In the genomic region with DNA sequence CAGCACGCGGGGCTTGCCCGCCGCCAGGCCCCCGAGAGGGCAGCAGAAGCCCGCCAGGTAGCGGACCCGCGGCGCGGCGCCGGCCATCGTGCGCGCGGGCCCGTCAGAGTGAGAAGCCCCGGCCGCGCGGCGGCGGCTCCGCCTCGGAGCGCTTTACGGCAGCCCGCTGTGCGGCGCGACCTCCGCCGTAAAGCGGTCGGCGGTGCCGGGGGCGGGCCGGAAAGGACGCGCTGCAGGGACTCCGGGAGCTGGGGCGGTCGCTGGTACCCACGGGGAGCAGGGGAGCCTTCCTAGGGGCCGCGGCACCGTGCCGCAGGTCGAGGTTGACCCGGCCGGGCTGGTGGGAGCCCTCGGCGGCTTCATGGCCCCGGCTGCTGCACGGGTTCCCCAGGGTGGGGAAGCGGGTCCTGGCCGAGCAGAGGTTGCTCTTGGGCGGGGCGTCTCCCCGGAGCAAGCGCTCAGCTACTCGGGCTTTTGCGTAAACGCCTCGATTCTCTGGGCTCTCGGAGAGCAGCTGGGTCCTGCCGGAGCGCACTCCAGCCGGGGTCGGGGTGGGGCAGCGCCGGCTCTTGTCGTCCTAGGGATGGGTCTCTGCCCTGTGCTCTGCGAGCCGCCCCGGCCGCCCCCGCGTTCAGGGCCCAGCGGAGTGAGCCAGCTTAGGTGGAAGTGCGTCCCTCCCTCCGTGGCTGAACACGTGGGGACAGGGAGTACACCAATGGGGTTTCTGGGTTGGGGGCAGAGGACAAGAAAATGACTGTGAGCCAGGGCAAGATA, we compare ENCODE assay signal across 1 cellular context.
A peak's percentile ranks its signal among the peaks of the same experiment; 100 is the strongest.
TF ChIP-seq lines count a peak whose summit lies in the region.

A gene with protein sequence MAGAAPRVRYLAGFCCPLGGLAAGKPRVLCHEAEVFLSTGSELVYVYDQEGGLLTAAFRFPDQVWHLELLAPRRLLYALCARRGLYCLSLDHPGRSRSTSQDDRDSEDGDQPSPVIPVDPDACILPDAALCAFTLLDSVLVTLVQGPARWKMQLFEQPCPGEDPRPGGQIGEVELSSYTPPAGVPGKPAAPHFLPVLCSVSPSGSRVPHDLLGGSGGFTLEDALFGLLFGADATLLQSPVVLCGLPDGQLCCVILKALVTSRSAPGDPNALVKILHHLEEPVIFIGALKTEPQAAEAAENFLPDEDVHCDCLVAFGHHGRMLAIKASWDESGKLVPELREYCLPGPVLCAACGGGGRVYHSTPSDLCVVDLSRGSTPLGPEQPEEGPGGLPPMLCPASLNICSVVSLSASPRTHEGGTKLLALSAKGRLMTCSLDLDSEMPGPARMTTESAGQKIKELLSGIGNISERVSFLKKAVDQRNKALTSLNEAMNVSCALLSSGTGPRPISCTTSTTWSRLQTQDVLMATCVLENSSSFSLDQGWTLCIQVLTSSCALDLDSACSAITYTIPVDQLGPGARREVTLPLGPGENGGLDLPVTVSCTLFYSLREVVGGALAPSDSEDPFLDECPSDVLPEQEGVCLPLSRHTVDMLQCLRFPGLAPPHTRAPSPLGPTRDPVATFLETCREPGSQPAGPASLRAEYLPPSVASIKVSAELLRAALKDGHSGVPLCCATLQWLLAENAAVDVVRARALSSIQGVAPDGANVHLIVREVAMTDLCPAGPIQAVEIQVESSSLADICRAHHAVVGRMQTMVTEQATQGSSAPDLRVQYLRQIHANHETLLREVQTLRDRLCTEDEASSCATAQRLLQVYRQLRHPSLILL (minus strand): TSS at position 110 of the 774 bp plus-strand sequence. CDS start 23 bp downstream, at position 87.

TF ChIP-seq in K562, 482 proteins besides CTCF, POLR2A, EP300 and RAD21 (continued from another document and continues in another):
- TF ChIP-seq, protein P1, sequence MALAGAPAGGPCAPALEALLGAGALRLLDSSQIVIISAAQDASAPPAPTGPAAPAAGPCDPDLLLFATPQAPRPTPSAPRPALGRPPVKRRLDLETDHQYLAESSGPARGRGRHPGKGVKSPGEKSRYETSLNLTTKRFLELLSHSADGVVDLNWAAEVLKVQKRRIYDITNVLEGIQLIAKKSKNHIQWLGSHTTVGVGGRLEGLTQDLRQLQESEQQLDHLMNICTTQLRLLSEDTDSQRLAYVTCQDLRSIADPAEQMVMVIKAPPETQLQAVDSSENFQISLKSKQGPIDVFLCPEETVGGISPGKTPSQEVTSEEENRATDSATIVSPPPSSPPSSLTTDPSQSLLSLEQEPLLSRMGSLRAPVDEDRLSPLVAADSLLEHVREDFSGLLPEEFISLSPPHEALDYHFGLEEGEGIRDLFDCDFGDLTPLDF (CRISPR knock-in tag; IDR thresholded peaks at IDR 0.05) = peak; percentile 47; the same call in 1 of the 2 replicates
- TF ChIP-seq, protein P2, sequence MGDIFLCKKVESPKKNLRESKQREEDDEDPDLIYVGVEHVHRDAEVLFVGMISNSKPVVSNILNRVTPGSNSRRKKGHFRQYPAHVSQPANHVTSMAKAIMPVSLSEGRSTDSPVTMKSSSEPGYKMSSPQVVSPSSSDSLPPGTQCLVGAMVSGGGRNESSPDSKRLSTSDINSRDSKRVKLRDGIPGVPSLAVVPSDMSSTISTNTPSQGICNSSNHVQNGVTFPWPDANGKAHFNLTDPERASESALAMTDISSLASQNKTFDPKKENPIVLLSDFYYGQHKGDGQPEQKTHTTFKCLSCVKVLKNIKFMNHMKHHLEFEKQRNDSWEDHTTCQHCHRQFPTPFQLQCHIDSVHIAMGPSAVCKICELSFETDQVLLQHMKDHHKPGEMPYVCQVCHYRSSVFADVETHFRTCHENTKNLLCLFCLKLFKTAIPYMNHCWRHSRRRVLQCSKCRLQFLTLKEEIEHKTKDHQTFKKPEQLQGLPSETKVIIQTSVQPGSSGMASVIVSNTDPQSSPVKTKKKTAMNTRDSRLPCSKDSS (IDR thresholded peaks at IDR 0.05; ENCODE audit: low read depth, partially characterized antibody) = no peak
- TF ChIP-seq MCM3 (IDR thresholded peaks at IDR 0.05) (no peak), HNRNPUL1 (IDR thresholded peaks at IDR 0.05; ENCODE audit: low read length) (no peak), ASH1L (IDR thresholded peaks at IDR 0.05; ENCODE audit: borderline replicate concordance, low read depth, partially characterized antibody) (no peak), TAF1 (IDR thresholded peaks at IDR 0.05; ENCODE audit: control insufficient read depth, extremely low read depth, insufficient read depth, low read length, severe bottlenecking) (peak; percentile 89), GTF2F1 (IDR thresholded peaks at IDR 0.05; ENCODE audit: low read depth, low read length) (no peak), ZNF134 (CRISPR knock-in tag; conservative IDR thresholded peaks at IDR 0.05) (no peak), ZNF431 (CRISPR knock-in tag; IDR thresholded peaks at IDR 0.05) (no peak; the same call in 1 of the 2 replicates), JUND (IDR thresholded peaks at IDR 0.05; ENCODE audit: borderline replicate concordance, low read depth, low read length) (no peak), JUND (tag; IDR thresholded peaks at IDR 0.05; ENCODE audit: borderline replicate concordance, low read depth, low read length) (no peak), TAF15 (IDR thresholded peaks at IDR 0.05; ENCODE audit: low read depth, low read length) (no peak), NELFE (IDR thresholded peaks at IDR 0.05; ENCODE audit: insufficient read depth, insufficient read length) (no peak), CCAR2 (IDR thresholded peaks at IDR 0.05; ENCODE audit: low read depth, low read length) (no peak), NFE2L1 (tag; IDR thresholded peaks at IDR 0.05; ENCODE audit: borderline replicate concordance, low read depth) (no peak), ADNP (tag; IDR thresholded peaks at IDR 0.05) (no peak), PYGO2 (tag; IDR thresholded peaks at IDR 0.05) (no peak), PCBP1 (IDR thresholded peaks at IDR 0.05; ENCODE audit: low read depth, low read length, poor library complexity, severe bottlenecking) (peak; percentile 32), ZFPM2 (CRISPR knock-in tag; IDR thresholded peaks at IDR 0.05) (no peak), ZNF282 (CRISPR knock-in tag; IDR thresholded peaks at IDR 0.05) (0 out of 2 replicates have a peak, but pooled peaks have one; percentile 40), NONO (IDR thresholded peaks at IDR 0.05; ENCODE audit: low read depth in 2 of 2, low read length in 1 of 2) (peak; percentile 16 to 92; a peak in 3 of 4 replicates), DNMT1 (IDR thresholded peaks at IDR 0.05) (no peak), HDAC1 (IDR thresholded peaks at IDR 0.05) (peak in 1 of 2 experiments; percentile 87; a peak in 2 of 4 replicates), U2AF2 (optimal IDR thresholded peaks at IDR 0.05; ENCODE audit: low read depth, low read length) (no peak), ZNF354B (CRISPR knock-in tag; IDR thresholded peaks at IDR 0.05) (no peak), KAT7 (CRISPR knock-in tag; IDR thresholded peaks at IDR 0.05; ENCODE audit: borderline replicate concordance) (0 out of 2 replicates have a peak, but pooled peaks have one; percentile 44)
- TF ChIP-seq, protein P3, sequence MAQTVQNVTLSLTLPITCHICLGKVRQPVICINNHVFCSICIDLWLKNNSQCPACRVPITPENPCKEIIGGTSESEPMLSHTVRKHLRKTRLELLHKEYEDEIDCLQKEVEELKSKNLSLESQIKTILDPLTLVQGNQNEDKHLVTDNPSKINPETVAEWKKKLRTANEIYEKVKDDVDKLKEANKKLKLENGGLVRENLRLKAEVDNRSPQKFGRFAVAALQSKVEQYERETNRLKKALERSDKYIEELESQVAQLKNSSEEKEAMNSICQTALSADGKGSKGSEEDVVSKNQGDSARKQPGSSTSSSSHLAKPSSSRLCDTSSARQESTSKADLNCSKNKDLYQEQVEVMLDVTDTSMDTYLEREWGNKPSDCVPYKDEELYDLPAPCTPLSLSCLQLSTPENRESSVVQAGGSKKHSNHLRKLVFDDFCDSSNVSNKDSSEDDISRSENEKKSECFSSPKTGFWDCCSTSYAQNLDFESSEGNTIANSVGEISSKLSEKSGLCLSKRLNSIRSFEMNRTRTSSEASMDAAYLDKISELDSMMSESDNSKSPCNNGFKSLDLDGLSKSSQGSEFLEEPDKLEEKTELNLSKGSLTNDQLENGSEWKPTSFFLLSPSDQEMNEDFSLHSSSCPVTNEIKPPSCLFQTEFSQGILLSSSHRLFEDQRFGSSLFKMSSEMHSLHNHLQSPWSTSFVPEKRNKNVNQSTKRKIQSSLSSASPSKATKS (CRISPR knock-in tag; IDR thresholded peaks at IDR 0.05) = no peak
- TF ChIP-seq, protein P4, sequence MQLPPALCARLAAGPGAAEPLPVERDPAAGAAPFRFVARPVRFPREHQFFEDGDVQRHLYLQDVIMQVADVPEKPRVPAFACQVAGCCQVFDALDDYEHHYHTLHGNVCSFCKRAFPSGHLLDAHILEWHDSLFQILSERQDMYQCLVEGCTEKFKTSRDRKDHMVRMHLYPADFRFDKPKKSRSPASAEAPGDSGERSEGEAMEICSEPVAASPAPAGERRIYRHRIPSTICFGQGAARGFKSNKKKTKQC (CRISPR knock-in tag; IDR thresholded peaks at IDR 0.05) = peak; percentile 17
- TF ChIP-seq, protein P5, sequence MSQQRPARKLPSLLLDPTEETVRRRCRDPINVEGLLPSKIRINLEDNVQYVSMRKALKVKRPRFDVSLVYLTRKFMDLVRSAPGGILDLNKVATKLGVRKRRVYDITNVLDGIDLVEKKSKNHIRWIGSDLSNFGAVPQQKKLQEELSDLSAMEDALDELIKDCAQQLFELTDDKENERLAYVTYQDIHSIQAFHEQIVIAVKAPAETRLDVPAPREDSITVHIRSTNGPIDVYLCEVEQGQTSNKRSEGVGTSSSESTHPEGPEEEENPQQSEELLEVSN (IDR thresholded peaks at IDR 0.05; ENCODE audit: borderline replicate concordance in 1 of 2, extremely low read depth in 1 of 2, insufficient read depth in 1 of 2, insufficient read length in 1 of 2, low read depth in 1 of 2, low read length in 1 of 2, poor library complexity in 1 of 2, severe bottlenecking in 1 of 2) = peak; percentile 8 to 42
- TF ChIP-seq, protein P6, sequence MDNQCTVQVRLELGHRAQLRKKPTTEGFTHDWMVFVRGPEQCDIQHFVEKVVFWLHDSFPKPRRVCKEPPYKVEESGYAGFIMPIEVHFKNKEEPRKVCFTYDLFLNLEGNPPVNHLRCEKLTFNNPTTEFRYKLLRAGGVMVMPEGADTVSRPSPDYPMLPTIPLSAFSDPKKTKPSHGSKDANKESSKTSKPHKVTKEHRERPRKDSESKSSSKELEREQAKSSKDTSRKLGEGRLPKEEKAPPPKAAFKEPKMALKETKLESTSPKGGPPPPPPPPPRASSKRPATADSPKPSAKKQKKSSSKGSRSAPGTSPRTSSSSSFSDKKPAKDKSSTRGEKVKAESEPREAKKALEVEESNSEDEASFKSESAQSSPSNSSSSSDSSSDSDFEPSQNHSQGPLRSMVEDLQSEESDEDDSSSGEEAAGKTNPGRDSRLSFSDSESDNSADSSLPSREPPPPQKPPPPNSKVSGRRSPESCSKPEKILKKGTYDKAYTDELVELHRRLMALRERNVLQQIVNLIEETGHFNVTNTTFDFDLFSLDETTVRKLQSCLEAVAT (IDR thresholded peaks at IDR 0.05) = no peak
- TF ChIP-seq, protein P7, sequence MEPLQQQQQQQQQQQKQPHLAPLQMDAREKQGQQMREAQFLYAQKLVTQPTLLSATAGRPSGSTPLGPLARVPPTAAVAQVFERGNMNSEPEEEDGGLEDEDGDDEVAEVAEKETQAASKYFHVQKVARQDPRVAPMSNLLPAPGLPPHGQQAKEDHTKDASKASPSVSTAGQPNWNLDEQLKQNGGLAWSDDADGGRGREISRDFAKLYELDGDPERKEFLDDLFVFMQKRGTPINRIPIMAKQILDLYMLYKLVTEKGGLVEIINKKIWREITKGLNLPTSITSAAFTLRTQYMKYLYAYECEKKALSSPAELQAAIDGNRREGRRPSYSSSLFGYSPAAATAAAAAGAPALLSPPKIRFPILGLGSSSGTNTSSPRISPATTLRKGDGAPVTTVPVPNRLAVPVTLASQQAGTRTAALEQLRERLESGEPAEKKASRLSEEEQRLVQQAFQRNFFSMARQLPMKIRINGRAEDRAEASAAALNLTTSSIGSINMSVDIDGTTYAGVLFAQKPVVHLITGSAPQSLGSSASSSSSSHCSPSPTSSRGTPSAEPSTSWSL (CRISPR knock-in tag; IDR thresholded peaks at IDR 0.05; ENCODE audit: borderline replicate concordance) = no peak
- TF ChIP-seq, protein P8, sequence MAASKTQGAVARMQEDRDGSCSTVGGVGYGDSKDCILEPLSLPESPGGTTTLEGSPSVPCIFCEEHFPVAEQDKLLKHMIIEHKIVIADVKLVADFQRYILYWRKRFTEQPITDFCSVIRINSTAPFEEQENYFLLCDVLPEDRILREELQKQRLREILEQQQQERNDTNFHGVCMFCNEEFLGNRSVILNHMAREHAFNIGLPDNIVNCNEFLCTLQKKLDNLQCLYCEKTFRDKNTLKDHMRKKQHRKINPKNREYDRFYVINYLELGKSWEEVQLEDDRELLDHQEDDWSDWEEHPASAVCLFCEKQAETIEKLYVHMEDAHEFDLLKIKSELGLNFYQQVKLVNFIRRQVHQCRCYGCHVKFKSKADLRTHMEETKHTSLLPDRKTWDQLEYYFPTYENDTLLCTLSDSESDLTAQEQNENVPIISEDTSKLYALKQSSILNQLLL (CRISPR knock-in tag; IDR thresholded peaks at IDR 0.05; ENCODE audit: borderline replicate concordance) = no peak
- TF ChIP-seq, protein P9, sequence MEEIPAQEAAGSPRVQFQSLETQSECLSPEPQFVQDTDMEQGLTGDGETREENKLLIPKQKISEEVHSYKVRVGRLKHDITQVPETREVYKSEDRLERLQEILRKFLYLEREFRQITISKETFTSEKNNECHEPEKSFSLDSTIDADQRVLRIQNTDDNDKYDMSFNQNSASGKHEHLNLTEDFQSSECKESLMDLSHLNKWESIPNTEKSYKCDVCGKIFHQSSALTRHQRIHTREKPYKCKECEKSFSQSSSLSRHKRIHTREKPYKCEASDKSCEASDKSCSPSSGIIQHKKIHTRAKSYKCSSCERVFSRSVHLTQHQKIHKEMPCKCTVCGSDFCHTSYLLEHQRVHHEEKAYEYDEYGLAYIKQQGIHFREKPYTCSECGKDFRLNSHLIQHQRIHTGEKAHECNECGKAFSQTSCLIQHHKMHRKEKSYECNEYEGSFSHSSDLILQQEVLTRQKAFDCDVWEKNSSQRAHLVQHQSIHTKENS (CRISPR knock-in tag; IDR thresholded peaks at IDR 0.05) = no peak
- TF ChIP-seq, protein P10, sequence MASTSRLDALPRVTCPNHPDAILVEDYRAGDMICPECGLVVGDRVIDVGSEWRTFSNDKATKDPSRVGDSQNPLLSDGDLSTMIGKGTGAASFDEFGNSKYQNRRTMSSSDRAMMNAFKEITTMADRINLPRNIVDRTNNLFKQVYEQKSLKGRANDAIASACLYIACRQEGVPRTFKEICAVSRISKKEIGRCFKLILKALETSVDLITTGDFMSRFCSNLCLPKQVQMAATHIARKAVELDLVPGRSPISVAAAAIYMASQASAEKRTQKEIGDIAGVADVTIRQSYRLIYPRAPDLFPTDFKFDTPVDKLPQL (IDR thresholded peaks at IDR 0.05; ENCODE audit: extremely low read depth, insufficient read length) = no peak
